Comparison of ENCODE assay signal across 8 cellular contexts in genomic region chr6:30743099-30744053, GRCh38. TPM values are rescaled to one million over a fixed set of nuclear protein-coding genes. Genes with fewer than 3 reads are reported as not detected.
DNase-seq lines count a peak whose midpoint lies in the region; ATAC-seq, FAIRE-seq and TF ChIP-seq lines count a peak whose summit lies in the region.

No MANE protein-coding gene starts in this region.

- peaks cover 29% of the 10 kb centered on the region for H3K36me3 Mint-ChIP-seq in nephron progenitor cell (ENCODE audit: low read depth)

- no peak for FAIRE-seq in RCC 7860 (lab: Jason Lieb, UNC)

- H3K4me1 Mint-ChIP-seq in nephron progenitor cell: peaks cover 61% of the 10 kb centered on the region

- TF ChIP-seq CTCF in nephron progenitor cell (IDR thresholded peaks at IDR 0.05): no peak

- peak overlapping the region; percentile 97 for H3K4me3 Mint-ChIP-seq in nephron progenitor cell

- peak; percentile 19 for TF ChIP-seq POLR2A in GM15510 (IDR thresholded peaks at IDR 0.05; ENCODE audit: borderline replicate concordance, extremely low read depth, insufficient read length)

- peak overlapping the region; percentile 95 for H3K27ac Mint-ChIP-seq in nephron progenitor cell

- peak; percentile 53 to 60 for DNase-seq in activated CD4-positive, alpha-beta T cell treated with anti-CD3 and anti-CD28 coated beads, Interleukin-2, amount 50 U/mL, for 48 hours
- DNase-seq in nephron progenitor cell (no peak), mucosa of gallbladder (ENCODE audit: low spot score) (no peak), RCC 7860 (ENCODE audit: low spot score) (no peak), SIG-M5 (lab: John Stamatoyannopoulos, UW) (no peak)

- no peaks in the 10 kb centered on the region for H3K9me3 Mint-ChIP-seq in nephron progenitor cell

- ATAC-seq in HG03175 (IDR thresholded peaks at IDR 0.05; ENCODE audit: unreplicated experiment) (peak; percentile 24), esophagus mucosa (peak; percentile 0)

- H3K27me3 Mint-ChIP-seq in nephron progenitor cell (ENCODE audit: low read depth, poor library complexity): peaks cover 6% of the 10 kb centered on the region

RNA-seq across cellular contexts. Expression of gene FLOT1, which starts 0.9 kb away (rescaled TPM):
- 75.0 TPM for total RNA-seq in esophagus mucosa
- 177 TPM for total RNA-seq in mucosa of gallbladder

RNA-seq across cellular contexts. Expression of gene IER3, which starts 1.0 kb away (rescaled TPM):
- total RNA-seq in esophagus mucosa (74.3 TPM), mucosa of gallbladder (61.7 TPM)

RNA-seq across cellular contexts. Expression of gene TUBB, which starts 23.2 kb away (rescaled TPM):
- total RNA-seq in esophagus mucosa: 327 TPM
- 277 TPM for total RNA-seq in mucosa of gallbladder

RNA-seq across cellular contexts. Expression of gene MDC1, which starts 26.3 kb away (rescaled TPM):
- total RNA-seq in esophagus mucosa: 15.7 TPM
- total RNA-seq in mucosa of gallbladder: 33.4 TPM

RNA-seq across cellular contexts. Expression of gene NRM, which starts 52.6 kb away (rescaled TPM):
- 12.7 TPM for total RNA-seq in esophagus mucosa
- 7.7 TPM for total RNA-seq in mucosa of gallbladder

Comparison
In these comparisons a context has a peak if more than half of its experiments do, and no peak if none do; other contexts are left out.
1. DNase-seq: peak in activated CD4-positive, alpha-beta T cell treated with anti-CD3 and anti-CD28 coated beads, Interleukin-2, amount 50 U/mL, for 48 hours (2 of 2); none in nephron progenitor cell (single experiment), mucosa of gallbladder (single experiment), RCC 7860 (single experiment) and SIG-M5 (single experiment).